8 cellular contexts compared by ENCODE assay signal in the genomic region with DNA sequence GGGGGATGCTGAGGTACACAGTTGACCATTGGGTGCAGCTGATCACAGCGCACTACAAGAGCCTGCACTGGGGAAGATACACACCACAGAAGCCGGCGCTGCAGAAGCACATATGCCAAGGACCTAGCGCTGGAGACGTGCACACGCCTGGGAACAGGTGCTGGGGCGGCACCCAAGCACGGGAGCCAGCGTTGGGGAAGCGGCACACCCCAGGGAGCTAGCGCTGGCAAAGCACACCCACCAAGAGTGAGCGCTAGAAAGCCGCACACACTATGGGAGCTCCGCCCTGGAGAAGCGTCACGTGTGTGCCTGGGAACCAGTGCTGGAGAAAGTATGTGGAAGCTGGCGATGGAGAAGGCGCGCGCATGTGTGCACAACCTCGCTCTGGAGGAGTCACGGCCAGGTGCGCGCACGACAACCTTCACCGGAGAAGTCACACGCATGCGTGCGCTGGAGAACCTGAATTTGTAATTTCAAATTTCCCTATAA. TPM values are rescaled to one million over a fixed set of nuclear protein-coding genes. Genes with fewer than 3 reads are reported as not detected.
DNase-seq lines count a peak whose midpoint lies in the region; FAIRE-seq and TF ChIP-seq lines count a peak whose summit lies in the region.

No MANE protein-coding gene starts in this region.

- H3K27ac ChIP-seq in ovary: no peak overlapping the region

- intact Hi-C loops in ovary (cut with DNase I): no loop called here

- no peaks in the 10 kb centered on the region for H3K36me3 ChIP-seq in ovary

- H3K4me1 ChIP-seq in ovary (ENCODE audit: insufficient read depth): peaks cover 2% of the 10 kb centered on the region

- DNase-seq in DMS53 treated with DMSO at 0.1 percent for 48 hours (lab: John Stamatoyannopoulos, UW; ENCODE audit: unreplicated experiment): peak; percentile 88
- DNase-seq in NCI-H128 (lab: John Stamatoyannopoulos, UW; ENCODE audit: unreplicated experiment): peak; percentile 76
- DNase-seq in glutamatergic neuron: peak; percentile 76
- peak in 4 of 5 donors; percentile 29 to 55 (median 40) for DNase-seq in ovary
- DNase-seq in AML-193 (lab: John Stamatoyannopoulos, UW): no peak
- no peak for DNase-seq in HTR-8/SVneo (ENCODE audit: insufficient read length, low spot score)
- no peak for DNase-seq in OCI-M2 (lab: John Stamatoyannopoulos, UW; ENCODE audit: unreplicated experiment)

- WGBS in ovary, 3 donors: 41 to 57% (median 46%) methylated on average over 29 of the region's 29 CpGs

- peak overlapping the region; percentile 90 for H3K4me3 Mint-ChIP-seq in glutamatergic neuron (ENCODE audit: unreplicated experiment)

- peaks cover 6% of the 10 kb centered on the region for H3K9me3 Mint-ChIP-seq in glutamatergic neuron (ENCODE audit: unreplicated experiment)

- H3K27me3 Mint-ChIP-seq in glutamatergic neuron (ENCODE audit: unreplicated experiment): peaks cover 7% of the 10 kb centered on the region

- TF ChIP-seq CTCF in WI38 (IDR thresholded peaks at IDR 0.05; ENCODE audit: low read depth, low read length) (no peak), glutamatergic neuron (IDR thresholded peaks at IDR 0.05; ENCODE audit: partially characterized antibody, unreplicated experiment) (no peak), ovary (IDR thresholded peaks at IDR 0.05) (no peak)

- H3K36me3 Mint-ChIP-seq in glutamatergic neuron (ENCODE audit: unreplicated experiment): no peaks in the 10 kb centered on the region

- H3K9me3 ChIP-seq in ovary: no peaks in the 10 kb centered on the region

- TF ChIP-seq EP300 in ovary (IDR thresholded peaks at IDR 0.05): no peak

- H3K27me3 ChIP-seq in ovary: no peaks in the 10 kb centered on the region

- no peak for FAIRE-seq in HTR-8/SVneo (lab: Jason Lieb, UNC)

- H3K4me3 ChIP-seq in WI38 (ENCODE audit: low read depth, low read length) (peak overlapping the region; percentile 35), ovary (peak overlapping the region; percentile 11)

- H3K4me1 Mint-ChIP-seq in glutamatergic neuron (ENCODE audit: low read depth, unreplicated experiment): peaks cover 16% of the 10 kb centered on the region

- no peak overlapping the region for H3K27ac Mint-ChIP-seq in glutamatergic neuron (ENCODE audit: unreplicated experiment)

- TF ChIP-seq POLR2A in ovary (IDR thresholded peaks at IDR 0.05): no peak

RNA-seq across cellular contexts. Expression of a gene that starts 4.5 kb away (rescaled TPM):
- total RNA-seq in glutamatergic neuron (ENCODE audit: unreplicated experiment) (22.9 TPM), ovary (1 to 10 TPM; 2.9 to 7.5 (median 4.9) TPM)
- 1 to 10 TPM; 3.1 to 5.7 TPM for polyA plus RNA-seq in ovary

Comparison
In these comparisons a context has a peak if more than half of its experiments do, and no peak if none do; other contexts are left out.
1. DNase-seq: peak in DMS53 treated with DMSO at 0.1 percent for 48 hours (single experiment), NCI-H128 (single experiment), glutamatergic neuron (single experiment) and ovary (4 of 5); none in AML-193 (0 of 2), HTR-8/SVneo (single experiment) and OCI-M2 (single experiment).